ENCODE assay signal across 1 cellular context in the genomic region with DNA sequence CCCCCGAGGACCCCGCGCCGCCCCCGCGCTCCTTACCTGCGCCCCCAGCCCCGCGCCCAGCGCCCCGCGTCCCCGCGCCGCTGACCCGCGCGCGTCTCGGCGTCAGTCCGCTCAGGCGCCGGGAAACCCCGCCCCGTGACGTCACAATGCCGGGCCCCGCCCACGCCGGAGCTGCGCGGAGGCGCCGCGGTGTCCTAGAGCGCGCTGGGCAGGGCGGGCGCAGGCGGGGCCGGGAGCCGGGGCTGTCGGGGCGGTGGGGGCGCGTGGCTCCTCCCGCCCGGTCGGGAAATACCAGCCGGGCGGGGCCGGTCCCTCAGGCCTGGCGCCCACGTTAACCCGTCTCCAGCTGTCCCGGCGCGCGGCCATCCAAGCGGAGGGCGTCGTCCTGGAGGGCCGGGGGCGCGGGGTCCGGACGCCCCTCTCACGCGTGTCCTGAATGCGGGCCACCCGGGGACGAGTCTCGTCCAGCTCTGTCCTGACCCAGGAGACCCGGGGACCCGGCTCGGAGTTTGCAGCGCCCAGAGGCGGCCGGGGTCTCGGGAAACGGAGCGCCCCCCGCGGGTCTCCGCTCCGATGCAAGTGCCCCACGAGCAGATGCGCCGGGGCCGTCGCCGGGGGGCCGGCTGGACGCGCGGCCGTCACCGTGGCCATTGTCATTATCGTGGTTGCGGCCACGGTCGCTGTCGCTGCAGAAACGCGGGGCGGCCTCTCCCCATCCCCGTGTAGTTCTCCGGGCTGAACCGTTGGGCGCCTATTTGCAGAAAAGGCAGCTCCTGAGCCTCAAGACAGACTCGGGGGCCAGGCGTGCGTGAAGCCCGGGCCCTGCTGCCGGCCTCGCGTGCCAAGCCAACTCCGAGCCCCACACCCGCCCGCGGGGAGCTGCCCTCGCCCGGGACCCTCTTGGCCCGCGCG.
TF ChIP-seq lines count a peak whose summit lies in the region.

Gene SLC66A2, minus strand, starts transcription at position 109 of the 912 bp plus-strand sequence. CDS start 727 bp downstream, outside the sequence.

TF ChIP-seq in HEK293, 187 proteins besides CTCF, POLR2A, EP300 and RAD21 (continued from another document):
- TF ChIP-seq ZNF335 (tag by site-specific recombination; conservative IDR thresholded peaks at IDR 0.05) (peak; percentile 62), SP7 (tag by site-specific recombination; IDR thresholded peaks at IDR 0.05) (0 out of 2 replicates have a peak, but pooled peaks have one; percentile 19), ZNF777 (tag by site-specific recombination; IDR thresholded peaks at IDR 0.05; ENCODE audit: borderline replicate concordance) (peak; percentile 60; the same call in 1 of the 2 replicates), ZBTB10 (tag by site-specific recombination; IDR thresholded peaks at IDR 0.05) (peak; percentile 77), KLF1 (tag by site-specific recombination; IDR thresholded peaks at IDR 0.05) (peak; percentile 65), KLF7 (tag by site-specific recombination; IDR thresholded peaks at IDR 0.05; ENCODE audit: borderline replicate concordance) (peak; percentile 50; the same call in 1 of the 2 replicates), ZFHX2 (tag by site-specific recombination; conservative IDR thresholded peaks at IDR 0.05) (peak; percentile 61; the same call in 1 of the 2 replicates), YY1 (tag by site-specific recombination; IDR thresholded peaks at IDR 0.05) (0 out of 2 replicates have a peak, but pooled peaks have one; percentile 15)
- TF ChIP-seq, protein P1, sequence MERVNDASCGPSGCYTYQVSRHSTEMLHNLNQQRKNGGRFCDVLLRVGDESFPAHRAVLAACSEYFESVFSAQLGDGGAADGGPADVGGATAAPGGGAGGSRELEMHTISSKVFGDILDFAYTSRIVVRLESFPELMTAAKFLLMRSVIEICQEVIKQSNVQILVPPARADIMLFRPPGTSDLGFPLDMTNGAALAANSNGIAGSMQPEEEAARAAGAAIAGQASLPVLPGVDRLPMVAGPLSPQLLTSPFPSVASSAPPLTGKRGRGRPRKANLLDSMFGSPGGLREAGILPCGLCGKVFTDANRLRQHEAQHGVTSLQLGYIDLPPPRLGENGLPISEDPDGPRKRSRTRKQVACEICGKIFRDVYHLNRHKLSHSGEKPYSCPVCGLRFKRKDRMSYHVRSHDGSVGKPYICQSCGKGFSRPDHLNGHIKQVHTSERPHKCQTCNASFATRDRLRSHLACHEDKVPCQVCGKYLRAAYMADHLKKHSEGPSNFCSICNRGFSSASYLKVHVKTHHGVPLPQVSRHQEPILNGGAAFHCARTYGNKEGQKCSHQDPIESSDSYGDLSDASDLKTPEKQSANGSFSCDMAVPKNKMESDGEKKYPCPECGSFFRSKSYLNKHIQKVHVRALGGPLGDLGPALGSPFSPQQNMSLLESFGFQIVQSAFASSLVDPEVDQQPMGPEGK (tag by site-specific recombination; IDR thresholded peaks at IDR 0.05) = 0 out of 2 replicates have a peak, but pooled peaks have one; percentile 23
TF ChIP-seq in HEK293: peak in this region for 22.
